Comparison of ENCODE assay signal across 13 cellular contexts in genomic region chr2:69499242-69499641, GRCh38.
DNase-seq lines count a peak whose midpoint lies in the region; ATAC-seq and TF ChIP-seq lines count a peak whose summit lies in the region.
"Had no signal": no experiment of that assay in that cellular context is flagged by ENCODE, and none has a peak within 500 bp of the region (broad histone marks: within the 10 kb centered on the region; RNA-seq: fewer than 3 reads in every experiment).

No MANE protein-coding gene starts in this region.

- ATAC-seq in GM21360 (IDR thresholded peaks at IDR 0.05; ENCODE audit: unreplicated experiment), result peak; percentile 52

- H3K4me1 ChIP-seq in DOHH2 (ENCODE audit: control insufficient read depth, low read length) (peaks cover 10% of the 10 kb centered on the region), SJCRH30 (no peaks in the 10 kb centered on the region)
- H3K4me1 ChIP-seq: ascending aorta, uterus had no signal

- DNase-seq in SKM-1 (lab: John Stamatoyannopoulos, UW; ENCODE audit: unreplicated experiment) (peak; percentile 22), medulla oblongata (ENCODE audit: extremely low spot score) (peak; percentile 41), SJCRH30 (no peak), cortex of kidney (lab: John Stamatoyannopoulos, UW) (no peak), SW 1271 (lab: John Stamatoyannopoulos, UW) (no peak), NCI-H128 (lab: John Stamatoyannopoulos, UW; ENCODE audit: unreplicated experiment) (no peak)
- DNase-seq: Calu3, endodermal cell, heart right ventricle, uterus had no signal

- H3K27me3 ChIP-seq in DOHH2 (ENCODE audit: control insufficient read depth, low read length) (no peaks in the 10 kb centered on the region), SJCRH30 (no peaks in the 10 kb centered on the region)
- H3K27me3 ChIP-seq: ascending aorta, heart right ventricle, uterus had no signal

- H3K4me3 ChIP-seq in DOHH2 (ENCODE audit: low read length), result no peak overlapping the region
- H3K4me3 ChIP-seq in SJCRH30, result no peak overlapping the region
- H3K4me3 ChIP-seq: ascending aorta, heart right ventricle, uterus had no signal

- TF ChIP-seq CTCF in DOHH2 (IDR thresholded peaks at IDR 0.05; ENCODE audit: low read depth, low read length, poor library complexity, severe bottlenecking), result no peak

- H3K79me2 ChIP-seq in DOHH2 (ENCODE audit: control insufficient read depth, low read length), result no peaks in the 10 kb centered on the region

- H4K20me1 ChIP-seq in DOHH2 (ENCODE audit: control insufficient read depth, insufficient read depth, low read depth, low read length), result no peaks in the 10 kb centered on the region

- no peaks in the 10 kb centered on the region for H3K9me2 ChIP-seq in DOHH2 (replicated peaks; ENCODE audit: control insufficient read depth, low read length)

- H3K27ac ChIP-seq in DOHH2 (ENCODE audit: low read depth, low read length) (no peak overlapping the region), SJCRH30 (no peak overlapping the region)
- H3K27ac ChIP-seq: ascending aorta, heart right ventricle, uterus had no signal

- H3K4me2 ChIP-seq in DOHH2 (ENCODE audit: low read length), result peak overlapping the region; percentile 46

- H3K36me3 ChIP-seq in DOHH2 (ENCODE audit: control insufficient read depth, low read length) (no peaks in the 10 kb centered on the region), SJCRH30 (peaks cover 4% of the 10 kb centered on the region)
- H3K36me3 ChIP-seq: uterus had no signal

- no peaks in the 10 kb centered on the region for H3K9me3 ChIP-seq in DOHH2 (ENCODE audit: control insufficient read depth, insufficient read depth, low read length)
- H3K9me3 ChIP-seq in SJCRH30 (replicated peaks), result no peaks in the 10 kb centered on the region
- H3K9me3 ChIP-seq: ascending aorta, heart right ventricle, uterus had no signal

- H3F3A ChIP-seq in DOHH2 (ENCODE audit: control insufficient read depth, insufficient read depth), result no peaks in the 10 kb centered on the region

Comparison
In these comparisons a context has a peak if more than half of its experiments do, and no peak if none do; other contexts are left out.
1. DNase-seq: peak in SKM-1 (single experiment) and medulla oblongata (single experiment); none in SJCRH30 (0 of 2), cortex of kidney (single experiment), SW 1271 (0 of 2) and NCI-H128 (single experiment).